In genomic region chr1:51634618-51635017, GRCh38 we compare ENCODE assay signal across 28 cellular contexts.
"Had no signal": no experiment of that assay in that cellular context is flagged by ENCODE, and none has a peak within 500 bp of the region (broad histone marks: within the 10 kb centered on the region; RNA-seq: fewer than 3 reads in every experiment).

No MANE protein-coding gene starts in this region.

- DNase-seq: activated CD4-positive, alpha-beta T cell treated with anti-CD3 and anti-CD28 coated beads for 48 hours; activated CD4-positive, CD25-positive, alpha-beta regulatory T cell; activated CD8-positive, alpha-beta T cell treated with anti-CD3 and anti-CD28 coated beads for 36 hours; activated naive CD4-positive, alpha-beta T cell treated with anti-CD3 and anti-CD28 coated beads for 36 hours; activated naive CD8-positive, alpha-beta T cell treated with anti-CD3 and anti-CD28 coated beads, Interleukin-2, amount 50 U/mL, for 24 hours; activated T-cell treated with anti-CD3 and anti-CD28 coated beads, Interleukin-2, amount 50 U/mL, for 1 hour; anterior cingulate cortex; brain microvascular endothelial cell; central memory CD4-positive, alpha-beta T cell; erythroblast; head of caudate nucleus; kidney; midbrain; nucleus accumbens; posterior cingulate gyrus; stimulated activated CD4-positive, alpha-beta T cell treated with anti-CD3 and anti-CD28 coated beads, Interleukin-12 subunit alpha, Interleukin-12 subunit beta, amount 100 ng/mL, for 4 hours; stimulated activated CD4-positive, alpha-beta T cell treated with anti-CD3 and anti-CD28 coated beads, Interleukin-1b, Interleukin-23, amount 100 ng/mL, for 48 hours; stimulated activated CD8-positive, alpha-beta memory T cell treated with anti-CD3 and anti-CD28 coated beads, Interleukin-4, amount 100 ng/mL, for 48 hours; stimulated activated naive CD4-positive, alpha-beta T cell; thyroid gland had no signal

- H3K9me3 Mint-ChIP-seq: activated CD8-positive, alpha-beta T cell treated with anti-CD3 and anti-CD28 coated beads for 36 hours; activated naive CD4-positive, alpha-beta T cell treated with anti-CD3 and anti-CD28 coated beads for 36 hours; activated naive CD8-positive, alpha-beta T cell treated with anti-CD3 and anti-CD28 coated beads, Interleukin-2, amount 50 U/mL, for 24 hours; activated T-helper 2 cell treated with anti-CD3 and anti-CD28 coated beads, Interferon-gamma antibody, Interleukin-2, Interleukin-4, amounts not matched to agents 10 μg/mL and 5 μg/mL and 100 μg/mL, durations not matched to agents 14 hours and 24 hours and 36 hours; nephron had no signal

- H3K27me3 Mint-ChIP-seq: activated CD8-positive, alpha-beta T cell treated with anti-CD3 and anti-CD28 coated beads for 36 hours; activated naive CD8-positive, alpha-beta T cell treated with anti-CD3 and anti-CD28 coated beads, Interleukin-2, amount 50 U/mL, for 24 hours had no signal

- H3K4me1 ChIP-seq: thyroid gland had no signal

- H3K27ac ChIP-seq: brain microvascular endothelial cell, right atrium auricular region, thyroid gland, vagina had no signal

- H3K36me3 ChIP-seq: brain microvascular endothelial cell, right atrium auricular region, thyroid gland, vagina had no signal

- H3K27me3 ChIP-seq: brain microvascular endothelial cell, right atrium auricular region, thyroid gland, vagina had no signal

- H3K9me3 ChIP-seq: right atrium auricular region, thyroid gland, vagina had no signal

- H3K4me3 Mint-ChIP-seq: activated CD8-positive, alpha-beta T cell treated with anti-CD3 and anti-CD28 coated beads for 36 hours; activated naive CD4-positive, alpha-beta T cell treated with anti-CD3 and anti-CD28 coated beads for 36 hours; activated naive CD8-positive, alpha-beta T cell treated with anti-CD3 and anti-CD28 coated beads, Interleukin-2, amount 50 U/mL, for 24 hours; nephron had no signal

- FAIRE-seq: colon, endometrium, frontal cortex, kidney had no signal

- H3K4me3 ChIP-seq: lung, right atrium auricular region, thyroid gland, vagina had no signal

- H3K27ac Mint-ChIP-seq: activated CD8-positive, alpha-beta T cell treated with anti-CD3 and anti-CD28 coated beads for 36 hours; activated naive CD4-positive, alpha-beta T cell treated with anti-CD3 and anti-CD28 coated beads for 36 hours; activated naive CD8-positive, alpha-beta T cell treated with anti-CD3 and anti-CD28 coated beads, Interleukin-2, amount 50 U/mL, for 24 hours; activated T-helper 2 cell treated with anti-CD3 and anti-CD28 coated beads, Interferon-gamma antibody, Interleukin-2, Interleukin-4, amounts not matched to agents 10 μg/mL and 5 μg/mL and 100 μg/mL, durations not matched to agents 14 hours and 24 hours and 36 hours; nephron had no signal

- ATAC-seq: activated CD8-positive, alpha-beta T cell treated with anti-CD3 and anti-CD28 coated beads for 36 hours; activated naive CD8-positive, alpha-beta T cell treated with anti-CD3 and anti-CD28 coated beads, Interleukin-2, amount 50 U/mL, for 24 hours had no signal
